Comparison of ENCODE assay signal across 9 cellular contexts in genomic region chr21:45455321-45456013, GRCh38. TPM values are rescaled to one million over a fixed set of nuclear protein-coding genes. Genes with fewer than 3 reads are reported as not detected.
DNase-seq lines count a peak whose midpoint lies in the region; TF ChIP-seq lines count a peak whose summit lies in the region.
"Had no signal": no experiment of that assay in that cellular context is flagged by ENCODE, and none has a peak within 500 bp of the region (broad histone marks: within the 10 kb centered on the region; RNA-seq: fewer than 3 reads in every experiment).

No MANE protein-coding gene starts in this region.

- no peaks in the 10 kb centered on the region for H3K9me3 Mint-ChIP-seq in mesothelial cell of epicardium
- H3K9me3 Mint-ChIP-seq in CD14-positive monocyte = peaks cover 0 to 12% (median 0%) of the 10 kb centered on the region in 7 donors

- H3K4me1 Mint-ChIP-seq in mesothelial cell of epicardium (peaks cover 33% of the 10 kb centered on the region), CD14-positive monocyte (no peaks in the 10 kb centered on the region)
- H3K4me1 Mint-ChIP-seq: activated naive CD8-positive, alpha-beta T cell treated with anti-CD3 and anti-CD28 coated beads, Interleukin-2, amount 50 U/mL, for 24 hours had no signal

- no peaks in the 10 kb centered on the region for H3K27me3 ChIP-seq in MG63

- peak overlapping the region; percentile 61 for H3K27ac Mint-ChIP-seq in mesothelial cell of epicardium
- H3K27ac Mint-ChIP-seq in CD14-positive monocyte = no peak overlapping the region
- H3K27ac Mint-ChIP-seq: activated naive CD8-positive, alpha-beta T cell treated with anti-CD3 and anti-CD28 coated beads, Interleukin-2, amount 50 U/mL, for 24 hours had no signal

- H3K27me3 Mint-ChIP-seq in mesothelial cell of epicardium (ENCODE audit: low read depth) (no peaks in the 10 kb centered on the region), CD14-positive monocyte (ENCODE audit: low read depth in 3 of 3) (peaks cover 2 to 11% (median 5%) of the 10 kb centered on the region in 3 donors)
- H3K27me3 Mint-ChIP-seq: activated naive CD8-positive, alpha-beta T cell treated with anti-CD3 and anti-CD28 coated beads, Interleukin-2, amount 50 U/mL, for 24 hours had no signal

- H3K9me3 ChIP-seq in MG63 = no peaks in the 10 kb centered on the region

- H3K36me3 Mint-ChIP-seq in mesothelial cell of epicardium (peaks cover 6% of the 10 kb centered on the region), CD14-positive monocyte (no peaks in the 10 kb centered on the region)

- H3K4me3 Mint-ChIP-seq in mesothelial cell of epicardium (no peak overlapping the region), CD14-positive monocyte (no peak overlapping the region)
- H3K4me3 Mint-ChIP-seq: activated naive CD8-positive, alpha-beta T cell treated with anti-CD3 and anti-CD28 coated beads, Interleukin-2, amount 50 U/mL, for 24 hours had no signal

- TF ChIP-seq CTCF in choroid plexus epithelial cell (conservative IDR thresholded peaks at IDR 0.05; ENCODE audit: low read depth, low read length) (no peak), mesothelial cell of epicardium (IDR thresholded peaks at IDR 0.05; ENCODE audit: unreplicated experiment) (no peak), GM20000 (IDR thresholded peaks at IDR 0.05; ENCODE audit: extremely low read depth, missing control alignments) (no peak), CD14-positive monocyte (IDR thresholded peaks at IDR 0.05) (no peak)

- no peak overlapping the region for H3K4me3 ChIP-seq in MG63
- peak overlapping the region; percentile 14 for H3K4me3 ChIP-seq in choroid plexus epithelial cell (ENCODE audit: low read depth, low read length)

- intact Hi-C loops in CD14-positive monocyte (cut with micrococcal nuclease) = no loop called here

- H3K36me3 ChIP-seq in MG63 = no peaks in the 10 kb centered on the region

- DNase-seq in AG08395 (ENCODE audit: low spot score) (peak; percentile 82), MG63 (peak; percentile 51), choroid plexus epithelial cell (ENCODE audit: low read depth) (no peak), mesothelial cell of epicardium (ENCODE audit: low spot score in 2 of 2, unreplicated experiment in 2 of 2) (no peak), GM20000 (ENCODE audit: low spot score) (no peak), CD14-positive monocyte (ENCODE audit: low spot score) (no peak)
- DNase-seq in stimulated activated CD4-positive, alpha-beta T cell treated with anti-CD3 and anti-CD28 coated beads, Interleukin-2, amount 100 ng/mL, for 48 hours = no peak
- DNase-seq in effector CD8-positive, alpha-beta T cell (lab: John Stamatoyannopoulos, UW) = no peak
- DNase-seq: activated naive CD8-positive, alpha-beta T cell treated with anti-CD3 and anti-CD28 coated beads, Interleukin-2, amount 50 U/mL, for 24 hours had no signal

RNA-seq across cellular contexts. Expression of gene COL18A1, which starts 50.5 kb away (rescaled TPM):
- 22.4 and 26.4 TPM in 2 replicates for total RNA-seq in MG63 (2014; rRNA removed; shearing (Covaris generic); ENCODE audit: low replicate concordance)
- total RNA-seq in mesothelial cell of epicardium = 302 to 315 TPM (median 305 TPM) in 3 replicates
- 1 to 10 TPM in 1 of 2 donors, under 1 TPM in 1; 0.80 to 1.1 TPM for polyA plus RNA-seq in CD14-positive monocyte

Comparison
In these comparisons a context has a peak if more than half of its experiments do, and no peak if none do; other contexts are left out.
1. DNase-seq: peak in AG08395 (single experiment) and MG63 (single experiment); none in choroid plexus epithelial cell (single experiment), mesothelial cell of epicardium (0 of 2), stimulated activated CD4-positive, alpha-beta T cell treated with anti-CD3 and anti-CD28 coated beads, Interleukin-2, amount 100 ng/mL, for 48 hours (0 of 2), GM20000 (single experiment), effector CD8-positive, alpha-beta T cell (single experiment) and CD14-positive monocyte (single experiment).
2. RNA of gene COL18A1, which starts 50.5 kb away (total RNA-seq): 302 to 315 TPM in mesothelial cell of epicardium; 22.4 to 26.4 TPM in MG63; every median in the first group is over 10 times any median in the second.